Comparison of ENCODE assay signal across 10 cellular contexts in the genomic region with DNA sequence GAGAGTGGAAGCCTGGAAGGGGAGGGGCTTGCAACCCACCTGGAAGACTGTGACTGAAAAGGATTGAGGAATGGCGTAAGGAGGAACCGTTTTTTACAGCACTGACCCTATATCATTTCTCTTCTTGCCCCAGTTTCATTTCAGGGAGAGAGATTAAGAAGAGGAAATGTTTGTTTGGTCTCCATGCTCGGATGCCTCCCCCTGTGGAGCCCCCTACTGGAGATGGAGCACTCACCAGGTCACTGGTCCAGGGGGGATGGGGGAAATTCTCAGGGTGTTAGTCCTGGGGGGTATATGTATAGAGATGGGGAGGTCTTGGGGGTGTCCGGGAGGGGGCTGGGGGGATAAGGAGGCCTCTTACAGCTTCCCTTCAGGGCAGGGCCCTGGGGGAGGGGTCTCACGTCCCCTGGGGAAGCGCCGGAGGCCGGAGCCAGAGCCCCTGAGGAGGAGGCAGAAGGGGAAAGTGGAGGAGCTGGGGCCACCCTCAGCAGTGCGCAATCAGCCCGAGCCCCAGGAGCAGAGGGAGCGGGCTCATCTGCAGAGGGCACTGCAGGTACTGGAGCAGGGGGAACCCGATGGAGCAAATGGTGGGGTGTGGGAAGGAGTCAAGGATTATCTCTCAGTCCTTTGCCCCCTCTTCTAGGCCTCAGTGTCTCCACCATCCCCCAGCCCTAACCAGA. TPM values are rescaled to one million over a fixed set of nuclear protein-coding genes. Genes with fewer than 3 reads are reported as not detected.
DNase-seq lines count a peak whose midpoint lies in the region; ATAC-seq, FAIRE-seq and TF ChIP-seq lines count a peak whose summit lies in the region.
"Had no signal": no experiment of that assay in that cellular context is flagged by ENCODE, and none has a peak within 500 bp of the region (broad histone marks: within the 10 kb centered on the region; RNA-seq: fewer than 3 reads in every experiment).

No MANE protein-coding gene starts in this region.

- POLR2A ChIA-PET in BJ (lab: Charles Lee), result no interaction called here

- peaks cover 74 to 83% of the 10 kb centered on the region in 2 donors for H3K4me1 Mint-ChIP-seq in immature natural killer cell

- H3K4me1 ChIP-seq in pancreas, result peaks cover 0 to 28% (median 4%) of the 10 kb centered on the region in 3 donors

- ATAC-seq in HG03095 (IDR thresholded peaks at IDR 0.05; ENCODE audit: unreplicated experiment), result no peak
- no peak for ATAC-seq in pancreas

- 72 to 86% methylated on average over 11 to 12 of the region's 12 CpGs for WGBS in pancreas, 2 donors

- intact Hi-C loops in pancreas (cut with DNase I), result no loop called here

- no peak overlapping the region for H3K27ac ChIP-seq in pancreas

- DNase-seq in BJ (ENCODE audit: low read depth) (no peak), GM13977 (ENCODE audit: low spot score) (no peak), immature natural killer cell (no peak), pons (ENCODE audit: low spot score) (no peak), amygdala (lab: John Stamatoyannopoulos, UW) (no peak), pancreas (no peak)
- DNase-seq: T-helper 1 cell had no signal

- TF ChIP-seq CTCF in BJ (IDR thresholded peaks at IDR 0.05; ENCODE audit: insufficient read depth, low read depth, low read length) (peak; percentile 53), GM13977 (IDR thresholded peaks at IDR 0.05; ENCODE audit: extremely low read depth, insufficient read depth, missing control alignments) (peak; percentile 40), WI38 (IDR thresholded peaks at IDR 0.05; ENCODE audit: low read depth, low read length) (peak; percentile 45; the same call in 1 of the 2 replicates), pancreas (IDR thresholded peaks at IDR 0.05) (no peak)

- peaks cover 0 to 27% (median 3%) of the 10 kb centered on the region in 3 donors for H3K36me3 Mint-ChIP-seq in immature natural killer cell

- no peaks in the 10 kb centered on the region for H3K9me3 ChIP-seq in pancreas

- H3K9me3 Mint-ChIP-seq in immature natural killer cell, result no peaks in the 10 kb centered on the region

- peaks cover 25% of the 10 kb centered on the region for H3K36me3 ChIP-seq in BJ (ENCODE audit: control insufficient read depth, insufficient read depth, low read length)
- peaks cover 0 to 13% (median 7%) of the 10 kb centered on the region in 3 donors for H3K36me3 ChIP-seq in pancreas

- H3K27me3 ChIP-seq in BJ (ENCODE audit: control insufficient read depth, insufficient read depth, low read length) (no peaks in the 10 kb centered on the region), pancreas (no peaks in the 10 kb centered on the region)

- no peak overlapping the region for H3K4me3 ChIP-seq in BJ (ENCODE audit: low read depth, low read length)
- H3K4me3 ChIP-seq in WI38 (ENCODE audit: low read depth, low read length), result no peak overlapping the region
- H3K4me3 ChIP-seq in pancreas, result no peak overlapping the region

- FAIRE-seq in pancreas (lab: Jason Lieb, UNC), result no peak
- FAIRE-seq: colon had no signal

- peak overlapping the region in 2 of 5 donors; percentile 33 to 47 for H3K4me3 Mint-ChIP-seq in immature natural killer cell

- CTCF ChIA-PET in BJ (lab: Yijun Ruan, JAX), result interaction anchor here (0.8 to 1.6 kb wide), 4 partner anchors 11 to 165 kb away, joined by 3 to 4 read pairs (median 3); a partner anchor contains a TSS

- H3K27me3 Mint-ChIP-seq in immature natural killer cell (ENCODE audit: low read depth in 3 of 3), result peaks cover 14 to 43% (median 28%) of the 10 kb centered on the region in 3 donors

- in situ Hi-C loops in GM13977 (cut with MboI; ENCODE audit: low pct_unique_long_range_greater_than_20kb, low sequenced_read_pairs, unreplicated experiment), result no loop called here

- H3K27ac Mint-ChIP-seq in immature natural killer cell, result peak overlapping the region; percentile 26 to 100 (median 86)

RNA-seq across cellular contexts. Expression of a gene that starts 3.2 kb away (rescaled TPM):
- polyA plus RNA-seq in BJ (2011; rRNA removed) (347 and 369 TPM in 2 replicates), immature natural killer cell (100 to 1,000 TPM; 367 to 404 (median 404) TPM), pancreas (100 to 1,000 TPM in 1 of 2 donors, 10 to 100 TPM in 1; 96.7 to 204 TPM)
- polyA minus RNA-seq in BJ (2011; rRNA and poly(A)+ RNA removed), result 109 and 127 TPM in 2 replicates
- 10 to 100 TPM; 65.0 to 99.6 (median 78.1) TPM for total RNA-seq in pancreas

RNA-seq across cellular contexts. Expression of a gene that starts 3.9 kb away (rescaled TPM):
- polyA plus RNA-seq in BJ (2011; rRNA removed) (37.8 and 54.6 TPM in 2 replicates), immature natural killer cell (10 to 100 TPM; 22.7 to 36.5 (median 29.8) TPM), pancreas (100 to 1,000 TPM; 143 to 192 TPM)
- 24.4 and 25.0 TPM in 2 replicates for polyA minus RNA-seq in BJ (2011; rRNA and poly(A)+ RNA removed)
- 10 to 100 TPM; 28.5 to 68.0 (median 47.2) TPM for total RNA-seq in pancreas

RNA-seq across cellular contexts. Expression of a gene that starts 5.1 kb away (rescaled TPM):
- polyA plus RNA-seq in BJ (2011; rRNA removed) (4.2 and 5.7 TPM in 2 replicates), immature natural killer cell (under 1 TPM; 0.02 to 0.32 (median 0.20) TPM), pancreas (10 to 100 TPM in 1 of 2 donors, 1 to 10 TPM in 1; 8.3 to 16.4 TPM)
- 5.6 and 6.5 TPM in 2 replicates for polyA minus RNA-seq in BJ (2011; rRNA and poly(A)+ RNA removed)
- 10 to 100 TPM in 1 of 6 donors, 1 to 10 TPM in 5; 4.6 to 11.0 (median 5.6) TPM for total RNA-seq in pancreas

RNA-seq across cellular contexts. Expression of a gene that starts 23.1 kb away (rescaled TPM):
- polyA plus RNA-seq in BJ (2011; rRNA removed), result 24.2 and 32.4 TPM in 2 replicates
- 20.8 and 29.6 TPM in 2 replicates for polyA minus RNA-seq in BJ (2011; rRNA and poly(A)+ RNA removed)
- polyA plus RNA-seq in immature natural killer cell, result 1 to 10 TPM in 2 of 3 donors, not detected in 1; 2.2 to 3.7 TPM
- 1 to 10 TPM in 1 of 6 donors, under 1 TPM in 5; 0.14 to 1.5 (median 0.52) TPM for total RNA-seq in pancreas
- polyA plus RNA-seq in pancreas, result under 1 TPM; 0.19 to 0.42 TPM

RNA-seq across cellular contexts. Expression of a gene that starts 39.6 kb away (rescaled TPM):
- polyA plus RNA-seq in BJ (2011; rRNA removed) (4.4 and 5.7 TPM in 2 replicates), immature natural killer cell (1 to 10 TPM; 1.2 to 7.0 (median 3.0) TPM), pancreas (1 to 10 TPM; 1.7 to 3.6 TPM)
- polyA minus RNA-seq in BJ (2011; rRNA and poly(A)+ RNA removed), result 6.5 and 8.1 TPM in 2 replicates
- 1 to 10 TPM; 1.7 to 4.7 (median 3.6) TPM for total RNA-seq in pancreas

Comparison
In these comparisons a context has a peak if more than half of its experiments do, and no peak if none do; other contexts are left out.
1. CTCF ChIP-seq: peak in BJ (single experiment), GM13977 (single experiment) and WI38 (single experiment); none in pancreas (0 of 4).